8 cellular contexts compared by ENCODE assay signal in genomic region chr5:99060306-99061261, GRCh38.
DNase-seq lines count a peak whose midpoint lies in the region; ATAC-seq and TF ChIP-seq lines count a peak whose summit lies in the region.

No MANE protein-coding gene starts in this region.

- POLR2A ChIA-PET in A673 (lab: Charles Lee; ENCODE audit: low non-redundant PET): interaction anchor here (0.5 kb wide), 1 partner anchor 152 kb away, joined by 3 read pairs; no protein-coding TSS in a partner anchor

- peaks cover 3% of the 10 kb centered on the region for H3K4me1 ChIP-seq in A673 (ENCODE audit: insufficient read depth, low read length, poor library complexity, severe bottlenecking)

- no peak overlapping the region for H3K27ac ChIP-seq in A673 (ENCODE audit: low read depth, low read length, poor library complexity, severe bottlenecking)

- TF ChIP-seq POLR2A in GM18505 (IDR thresholded peaks at IDR 0.05; ENCODE audit: borderline replicate concordance, extremely low read depth, insufficient read depth, insufficient read length): no peak

- peak; percentile 78 for DNase-seq in A673 (ENCODE audit: low spot score)
- peak; percentile 39 for DNase-seq in NCI-H226
- DNase-seq in activated CD4-positive, CD25-positive, alpha-beta regulatory T cell treated with anti-CD3 and anti-CD28 coated beads, Interleukin-2, amount 50 U/mL, for 16 hours (ENCODE audit: low read depth, low spot score): peak; percentile 78
- peak; percentile 75 for DNase-seq in cerebellar cortex (ENCODE audit: low spot score)
- peak; percentile 82 for DNase-seq in kidney tubule cell (ENCODE audit: low spot score)
- peak; percentile 87 to 88 for DNase-seq in stimulated activated CD4-positive, alpha-beta T cell treated with anti-CD3 and anti-CD28 coated beads, Interleukin-2, amount 100 ng/mL, for 48 hours

- intact Hi-C loops in A673 (cut with micrococcal nuclease; ENCODE audit: unreplicated experiment): no loop called here

- H3K9me3 ChIP-seq in A673 (ENCODE audit: low read depth, low read length, poor library complexity, severe bottlenecking): no peaks in the 10 kb centered on the region

- no peaks in the 10 kb centered on the region for H3K27me3 ChIP-seq in A673 (replicated peaks; ENCODE audit: insufficient read depth, low read depth, low read length, poor library complexity)

- no peak overlapping the region for H3K4me3 ChIP-seq in A673 (ENCODE audit: low read depth, low read length, poor library complexity, severe bottlenecking)

- BruUV-seq in A673 (replicated peaks; lab: Mats Ljungman, UMichigan): no TSS peak

- TF ChIP-seq CTCF in A673 (conservative IDR thresholded peaks at IDR 0.05; ENCODE audit: low read depth, low read length): peak; percentile 95

- peak; percentile 62 for ATAC-seq in GM18505 (IDR thresholded peaks at IDR 0.05; ENCODE audit: unreplicated experiment)
- ATAC-seq in HG03045 (IDR thresholded peaks at IDR 0.05; ENCODE audit: unreplicated experiment): peak; percentile 53

- H3K36me3 ChIP-seq in A673 (ENCODE audit: insufficient read depth, low read length, poor library complexity, severe bottlenecking): no peaks in the 10 kb centered on the region

- CTCF ChIA-PET in A673 (lab: Charles Lee): interaction anchor here (0.7 to 1.2 kb wide), 4 partner anchors 102 to 290 kb away, joined by 3 to 5 read pairs (median 3); no protein-coding TSS in a partner anchor
